Comparison of ENCODE assay signal across 16 cellular contexts in genomic region chr14:68668531-68668930, GRCh38.
A peak's percentile ranks its signal among the peaks of the same experiment; 100 is the strongest.
DNase-seq lines count a peak whose midpoint lies in the region; ATAC-seq and TF ChIP-seq lines count a peak whose summit lies in the region.
"Had no signal": no experiment of that assay in that cellular context is flagged by ENCODE, and none has a peak within 500 bp of the region (broad histone marks: within the 10 kb centered on the region; RNA-seq: fewer than 3 reads in every experiment).

No MANE protein-coding gene starts in this region.

- TF ChIP-seq CTCF in heart right ventricle (IDR thresholded peaks at IDR 0.05), result no peak
- TF ChIP-seq CTCF in esophagus muscularis mucosa (IDR thresholded peaks at IDR 0.05), result no peak
- TF ChIP-seq CTCF in ovary (IDR thresholded peaks at IDR 0.05), result no peak
- TF ChIP-seq CTCF in uterus (IDR thresholded peaks at IDR 0.05), result no peak
- TF ChIP-seq CTCF in natural killer cell (IDR thresholded peaks at IDR 0.05), result no peak
- TF ChIP-seq CTCF in Caco-2 (IDR thresholded peaks at IDR 0.05; ENCODE audit: insufficient read depth in 1 of 2, low read depth in 1 of 2, low read length in 1 of 2, severe bottlenecking in 1 of 2, unreplicated experiment in 1 of 2), result no peak

- no TSS peak for BruUV-seq in Caco-2 (replicated peaks; lab: Mats Ljungman, UMichigan)

- intact Hi-C loops in heart right ventricle (cut with DNase I) (loop anchor here in 3 of 10 donors (5.0 to 10.0 kb wide), 3 partner anchors 124 to 424 kb away; partner anchors contain the start of gene ZFP36L1 (in 1 of the 3)), left cardiac atrium (cut with DNase I) (loop anchor here in 1 of 2 donors (5.0 kb wide), 1 partner anchor 124 kb away; the partner anchor contains the start of gene ZFP36L1), esophagus muscularis mucosa (cut with DNase I) (loop anchor here (5.0 kb wide), 1 partner anchor 416 kb away; no protein-coding TSS in a partner anchor), ovary (cut with DNase I) (loop anchor here in 2 of 4 donors (5.0 to 10.0 kb wide), 2 partner anchors 114 to 119 kb away; no protein-coding TSS in a partner anchor), uterus (cut with DNase I; ENCODE audit: low total_unique reads) (no loop called here), natural killer cell (cut with micrococcal nuclease) (no loop called here), Caco-2 (cut with micrococcal nuclease; ENCODE audit: unreplicated experiment) (loop anchor here (5.0 kb wide), 1 partner anchor 149 kb away; no protein-coding TSS in a partner anchor)

- H3K27ac ChIP-seq in heart right ventricle (peak overlapping the region in 8 of 10 donors; percentile 1 to 74 (median 57)), esophagus muscularis mucosa (replicated peaks in 1 of 4) (peak overlapping the region; percentile 78 to 89 (median 87)), ovary (no peak overlapping the region), uterus (peak overlapping the region; percentile 88 to 94)

- CTCF ChIA-PET in Caco-2 (lab: Charles Lee), result no interaction called here

- no peaks in the 10 kb centered on the region for H3K36me3 Mint-ChIP-seq in natural killer cell
- no peaks in the 10 kb centered on the region for H3K36me3 Mint-ChIP-seq in Caco-2 (ENCODE audit: insufficient read depth, unreplicated experiment)
- H3K36me3 Mint-ChIP-seq: WTC11 had no signal

- H3K4me3 Mint-ChIP-seq in natural killer cell (no peak overlapping the region), Caco-2 (ENCODE audit: unreplicated experiment) (no peak overlapping the region)
- H3K4me3 Mint-ChIP-seq: CD8-positive, alpha-beta memory T cell; WTC11 had no signal

- TF ChIP-seq POLR2A in esophagus muscularis mucosa (IDR thresholded peaks at IDR 0.05; ENCODE audit: low read depth), result no peak
- TF ChIP-seq POLR2A in ovary (IDR thresholded peaks at IDR 0.05), result no peak
- no peak for TF ChIP-seq POLR2A in uterus (IDR thresholded peaks at IDR 0.05)

- H3K9me3 ChIP-seq in heart right ventricle (no peaks in the 10 kb centered on the region), esophagus muscularis mucosa (no peaks in the 10 kb centered on the region), ovary (no peaks in the 10 kb centered on the region), uterus (no peaks in the 10 kb centered on the region), Caco-2 (no peaks in the 10 kb centered on the region)

- TF ChIP-seq EP300 in esophagus muscularis mucosa (IDR thresholded peaks at IDR 0.05), result no peak
- no peak for TF ChIP-seq EP300 in ovary (IDR thresholded peaks at IDR 0.05)

- POLR2A ChIA-PET in Caco-2 (lab: Charles Lee), result no interaction called here

- H3K4me1 ChIP-seq in heart right ventricle, result peaks cover 27 to 95% (median 75%) of the 10 kb centered on the region in 9 donors
- H3K4me1 ChIP-seq in esophagus muscularis mucosa, result peaks cover 67 to 100% (median 99%) of the 10 kb centered on the region in 4 donors
- H3K4me1 ChIP-seq in ovary (ENCODE audit: insufficient read depth), result peaks cover 28% of the 10 kb centered on the region
- H3K4me1 ChIP-seq in uterus, result peaks cover 12 to 41% of the 10 kb centered on the region in 2 donors
- peaks cover 10% of the 10 kb centered on the region; the same call in 1 of the 2 replicates for H3K4me1 ChIP-seq in Caco-2

- 88 to 90% methylated on average over 7 of the region's 7 CpGs for WGBS in heart right ventricle, 2 donors
- WGBS in esophagus muscularis mucosa, result 80% methylated on average over 7 of the region's 7 CpGs
- WGBS in ovary, 3 donors, result 80 to 87% (median 81%) methylated on average over 7 of the region's 7 CpGs

- no peak overlapping the region for H3K27ac Mint-ChIP-seq in natural killer cell
- H3K27ac Mint-ChIP-seq in Caco-2 (ENCODE audit: unreplicated experiment), result no peak overlapping the region
- H3K27ac Mint-ChIP-seq: CD8-positive, alpha-beta memory T cell; WTC11 had no signal

- DNase-seq in heart right ventricle (no peak), left cardiac atrium (no peak), esophagus muscularis mucosa (ENCODE audit: extremely low spot score) (no peak), ovary (peak in 3 of 5 donors; percentile 5 to 17 (median 11)), uterus (peak in 1 of 2 donors; percentile 16), natural killer cell (no peak), Caco-2 (no peak)
- DNase-seq in activated T-cell treated with anti-CD3 and anti-CD28 coated beads, Interleukin-2, amount 50 U/mL, for 1 hour, result no peak
- DNase-seq: activated gamma-delta T cell treated with Interleukin-2 at 50 U/mL for 16 hours; aorta; CD8-positive, alpha-beta memory T cell; NCI-H2107; NCI-H526 treated with DMSO at 0.1 percent for 48 hours; stimulated activated naive CD4-positive, alpha-beta T cell treated with Interleukin-2 at 50 U/mL for 16 hours had no signal

- ATAC-seq in heart right ventricle (no peak), left cardiac atrium (no peak), natural killer cell (no peak)
- ATAC-seq: K562, WTC11 had no signal

- H3K36me3 ChIP-seq in heart right ventricle, result no peaks in the 10 kb centered on the region
- H3K36me3 ChIP-seq in esophagus muscularis mucosa, result no peaks in the 10 kb centered on the region
- H3K36me3 ChIP-seq in ovary, result no peaks in the 10 kb centered on the region
- no peaks in the 10 kb centered on the region for H3K36me3 ChIP-seq in uterus
- no peaks in the 10 kb centered on the region; the same call in 1 of the 2 replicates for H3K36me3 ChIP-seq in Caco-2 (ENCODE audit: control insufficient read depth, insufficient read depth, low read length)

- H3K9me3 Mint-ChIP-seq in natural killer cell, result no peaks in the 10 kb centered on the region
- H3K9me3 Mint-ChIP-seq in Caco-2 (ENCODE audit: unreplicated experiment), result peaks cover 10% of the 10 kb centered on the region

- H3K27me3 ChIP-seq in heart right ventricle, result no peaks in the 10 kb centered on the region
- H3K27me3 ChIP-seq in esophagus muscularis mucosa, result no peaks in the 10 kb centered on the region
- H3K27me3 ChIP-seq in ovary, result no peaks in the 10 kb centered on the region
- no peaks in the 10 kb centered on the region for H3K27me3 ChIP-seq in uterus
- no peaks in the 10 kb centered on the region for H3K27me3 ChIP-seq in Caco-2 (replicated peaks; ENCODE audit: control insufficient read depth, insufficient read depth, low read length)

- no peak overlapping the region for H3K4me3 ChIP-seq in heart right ventricle
- H3K4me3 ChIP-seq in esophagus muscularis mucosa, result no peak overlapping the region
- H3K4me3 ChIP-seq in ovary, result no peak overlapping the region
- H3K4me3 ChIP-seq in uterus, result no peak overlapping the region
- H3K4me3 ChIP-seq in Caco-2 (ENCODE audit: low read depth, low read length), result no peak overlapping the region
- H3K4me3 ChIP-seq: K562 had no signal

- H3K27me3 Mint-ChIP-seq in natural killer cell (ENCODE audit: low read depth in 2 of 2) (peaks cover 0 to 2% of the 10 kb centered on the region in 2 donors), Caco-2 (ENCODE audit: insufficient read depth, unreplicated experiment) (no peaks in the 10 kb centered on the region)
- H3K27me3 Mint-ChIP-seq: CD8-positive, alpha-beta memory T cell had no signal

- H3K4me1 Mint-ChIP-seq in natural killer cell (peaks cover 22 to 25% of the 10 kb centered on the region in 2 donors), Caco-2 (ENCODE audit: low read depth, unreplicated experiment) (peaks cover 18% of the 10 kb centered on the region)

Comparison
In these comparisons a context has a peak if more than half of its experiments do, and no peak if none do; other contexts are left out.
1. DNase-seq: peak in ovary (3 of 5); none in heart right ventricle (0 of 2), left cardiac atrium (single experiment), esophagus muscularis mucosa (single experiment), natural killer cell (single experiment), activated T-cell treated with anti-CD3 and anti-CD28 coated beads, Interleukin-2, amount 50 U/mL, for 1 hour (single experiment) and Caco-2 (0 of 2).
2. H3K27ac ChIP-seq: peak in heart right ventricle (8 of 10), esophagus muscularis mucosa (4 of 4) and uterus (2 of 2); none in ovary (0 of 2).
3. intact Hi-C loops: an anchor here in esophagus muscularis mucosa (5.0 kb wide) and Caco-2 (5.0 kb wide); none called in uterus and natural killer cell.